Comparison of ENCODE assay signal across 10 cellular contexts in genomic region chr11:120224872-120225371, GRCh38. TPM values are rescaled to one million over a fixed set of nuclear protein-coding genes. Genes with fewer than 3 reads are reported as not detected.
DNase-seq lines count a peak whose midpoint lies in the region; ATAC-seq and TF ChIP-seq lines count a peak whose summit lies in the region.
"Had no signal": no experiment of that assay in that cellular context is flagged by ENCODE, and none has a peak within 500 bp of the region (broad histone marks: within the 10 kb centered on the region; RNA-seq: fewer than 3 reads in every experiment).

No MANE protein-coding gene starts in this region.

- H3K4me1 Mint-ChIP-seq in CD14-positive monocyte (peaks cover 67% of the 10 kb centered on the region), osteocyte (ENCODE audit: unreplicated experiment) (peaks cover 19% of the 10 kb centered on the region), immature natural killer cell (peaks cover 0 to 5% of the 10 kb centered on the region in 2 donors)

- H3K36me3 Mint-ChIP-seq in CD14-positive monocyte (peaks cover 45 to 61% of the 10 kb centered on the region in 2 donors), osteocyte (ENCODE audit: unreplicated experiment) (no peaks in the 10 kb centered on the region), immature natural killer cell (no peaks in the 10 kb centered on the region)
- H3K36me3 Mint-ChIP-seq: naive B cell had no signal

- H3K4me3 Mint-ChIP-seq in CD14-positive monocyte (peak overlapping the region; percentile 75 to 90), osteocyte (ENCODE audit: unreplicated experiment) (peak overlapping the region; percentile 14), immature natural killer cell (no peak overlapping the region)
- H3K4me3 Mint-ChIP-seq: central memory CD8-positive, alpha-beta T cell had no signal

- intact Hi-C loops in CD14-positive monocyte (cut with micrococcal nuclease), result loop anchor here in 1 of 2 donors (1.0 kb wide), 1 partner anchor 51 kb away; no protein-coding TSS in a partner anchor
- intact Hi-C loops in OCI-LY7 (cut with micrococcal nuclease; ENCODE audit: unreplicated experiment), result no loop called here
- intact Hi-C loops in Right ventricle myocardium superior (cut with DNase I), result no loop called here

- H3K27me3 Mint-ChIP-seq in CD14-positive monocyte (ENCODE audit: low read depth in 3 of 3) (peaks cover 0 to 2% (median 0%) of the 10 kb centered on the region in 3 donors), osteocyte (ENCODE audit: unreplicated experiment) (no peaks in the 10 kb centered on the region), immature natural killer cell (ENCODE audit: low read depth in 3 of 3) (peaks cover 0 to 7% (median 0%) of the 10 kb centered on the region in 3 donors)

- H3K4me3 ChIP-seq in OCI-LY7 (ENCODE audit: low read depth, low read length, poor library complexity, severe bottlenecking), result no peak overlapping the region

- ATAC-seq in Right ventricle myocardium superior (ENCODE audit: poor library complexity), result peak; percentile 60
- no peak for ATAC-seq in foreskin keratinocyte

- CTCF ChIA-PET in OCI-LY7 (lab: Charles Lee; ENCODE audit: unreplicated experiment), result no interaction called here

- H3K4me1 ChIP-seq in OCI-LY7 (ENCODE audit: insufficient read depth, low read length, poor library complexity, severe bottlenecking) (peaks cover 10% of the 10 kb centered on the region), foreskin keratinocyte (no peaks in the 10 kb centered on the region)

- H3K9me2 ChIP-seq in OCI-LY7 (ENCODE audit: insufficient read depth, low read length), result no peaks in the 10 kb centered on the region

- H3K36me3 ChIP-seq in OCI-LY7 (ENCODE audit: insufficient read depth, low read length), result no peaks in the 10 kb centered on the region

- DNase-seq in CD14-positive monocyte (ENCODE audit: low spot score) (peak; percentile 64), OCI-LY7 (ENCODE audit: low spot score) (peak; percentile 39), Right ventricle myocardium superior (peak; percentile 70), osteocyte (ENCODE audit: extremely low spot score, unreplicated experiment) (no peak), immature natural killer cell (no peak), foreskin keratinocyte (no peak), SK-N-DZ (ENCODE audit: low spot score) (no peak)
- no peak for DNase-seq in stimulated activated CD4-positive, alpha-beta T cell treated with anti-CD3 and anti-CD28 coated beads, Interleukin-4, amount 100 ng/mL, for 1 hour
- DNase-seq: naive B cell had no signal

- no peak for TF ChIP-seq CTCF in CD14-positive monocyte (IDR thresholded peaks at IDR 0.05)
- TF ChIP-seq CTCF in OCI-LY7 (conservative IDR thresholded peaks at IDR 0.05; ENCODE audit: low read length), result no peak
- TF ChIP-seq CTCF in osteocyte (IDR thresholded peaks at IDR 0.05), result no peak
- no peak for TF ChIP-seq CTCF in foreskin keratinocyte (conservative IDR thresholded peaks at IDR 0.05)

- H3K27ac ChIP-seq in OCI-LY7 (ENCODE audit: low read depth, low read length, poor library complexity, severe bottlenecking) (no peak overlapping the region), foreskin keratinocyte (no peak overlapping the region)

- H4K20me1 ChIP-seq in OCI-LY7 (ENCODE audit: insufficient read depth, low read length), result no peaks in the 10 kb centered on the region

- peak overlapping the region; percentile 9; the same call in 1 of the 2 replicates for H3K4me2 ChIP-seq in OCI-LY7 (ENCODE audit: low read length)

- no peaks in the 10 kb centered on the region for H3K27me3 ChIP-seq in foreskin keratinocyte

- H2AFZ ChIP-seq in OCI-LY7 (ENCODE audit: low read length), result peak overlapping the region; percentile 17; the same call in 1 of the 2 replicates

- H3K9me3 Mint-ChIP-seq in CD14-positive monocyte, result no peaks in the 10 kb centered on the region
- H3K9me3 Mint-ChIP-seq in osteocyte (ENCODE audit: unreplicated experiment), result no peaks in the 10 kb centered on the region
- no peaks in the 10 kb centered on the region for H3K9me3 Mint-ChIP-seq in immature natural killer cell
- H3K9me3 Mint-ChIP-seq: central memory CD8-positive, alpha-beta T cell; naive B cell had no signal

- no TSS peak for BruUV-seq in OCI-LY7 (replicated peaks; lab: Mats Ljungman, UMichigan)

- H3K9me3 ChIP-seq in OCI-LY7 (ENCODE audit: low read length), result no peaks in the 10 kb centered on the region

- no peaks in the 10 kb centered on the region for H3K79me2 ChIP-seq in OCI-LY7 (ENCODE audit: insufficient read depth, low read depth, low read length)

- POLR2A ChIA-PET in OCI-LY7 (lab: Charles Lee), result no interaction called here

- H3K27ac Mint-ChIP-seq in CD14-positive monocyte, result peak overlapping the region; percentile 85 to 93 (median 86)
- peak overlapping the region; percentile 74 for H3K27ac Mint-ChIP-seq in osteocyte (ENCODE audit: unreplicated experiment)
- no peak overlapping the region for H3K27ac Mint-ChIP-seq in immature natural killer cell

RNA-seq across cellular contexts. Expression of gene OAF, which starts 14.1 kb away (rescaled TPM):
- polyA plus RNA-seq in CD14-positive monocyte (10 to 100 TPM; 31.5 to 49.2 TPM), immature natural killer cell (1 to 10 TPM; 1.9 to 2.5 (median 2.4) TPM), foreskin keratinocyte (23.0 and 24.2 TPM in 2 replicates)
- total RNA-seq in OCI-LY7 (2014; rRNA removed; shearing (Covaris generic)), result 1.9 and 3.4 TPM in 2 replicates
- total RNA-seq in OCI-LY7 (2022) (3.1 and 3.8 TPM in 2 replicates), Right ventricle myocardium superior (30.0 TPM), osteocyte (10.2 and 12.3 TPM in 2 replicates), foreskin keratinocyte (17.3 and 20.0 TPM in 2 replicates)
- 1.6 and 3.1 TPM in 2 replicates for polyA plus RNA-seq in SK-N-DZ (2014; cell fraction: cytosol; rRNA removed)
- 0.41 and 2.0 TPM in 2 replicates for polyA plus RNA-seq in SK-N-DZ (2014; cell fraction: nucleus; rRNA removed)

RNA-seq across cellular contexts. Expression of gene POU2F3, which starts 15.0 kb away (rescaled TPM):
- polyA plus RNA-seq in CD14-positive monocyte (under 1 TPM in 1 of 2 donors, not detected in 1; 0.54 TPM), immature natural killer cell (not detected), foreskin keratinocyte (0.17 and 0.27 TPM in 2 replicates)
- total RNA-seq in OCI-LY7 (2014; rRNA removed; shearing (Covaris generic)), result 0.16 TPM in 1 of 2 replicates, not detected in the other
- total RNA-seq in OCI-LY7 (2022) (not detected in 2 replicates), Right ventricle myocardium superior (not detected), osteocyte (not detected in 2 replicates), foreskin keratinocyte (0.21 and 0.58 TPM in 2 replicates)
- polyA plus RNA-seq in SK-N-DZ (2014; cell fraction: cytosol; rRNA removed), result not detected in 2 replicates
- polyA plus RNA-seq in SK-N-DZ (2014; cell fraction: nucleus; rRNA removed), result not detected in 2 replicates

Comparison
In these comparisons a context has a peak if more than half of its experiments do, and no peak if none do; other contexts are left out.
1. DNase-seq: peak in CD14-positive monocyte (single experiment), OCI-LY7 (single experiment) and Right ventricle myocardium superior (single experiment); none in osteocyte (single experiment), immature natural killer cell (0 of 3), foreskin keratinocyte (0 of 2), SK-N-DZ (single experiment) and stimulated activated CD4-positive, alpha-beta T cell treated with anti-CD3 and anti-CD28 coated beads, Interleukin-4, amount 100 ng/mL, for 1 hour (single experiment).
2. H3K27ac Mint-ChIP-seq: peak in CD14-positive monocyte (7 of 7) and osteocyte (single experiment); none in immature natural killer cell (0 of 6).
3. H3K4me3 Mint-ChIP-seq: peak in CD14-positive monocyte (2 of 2) and osteocyte (single experiment); none in immature natural killer cell (0 of 5).